ENCODE assay signal across 29 cellular contexts in genomic region chr20:8425802-8426201, GRCh38.
"Had no signal": no experiment of that assay in that cellular context is flagged by ENCODE, and none has a peak within 500 bp of the region (broad histone marks: within the 10 kb centered on the region; RNA-seq: fewer than 3 reads in every experiment).

No MANE protein-coding gene starts in this region.

- H3K27me3 ChIP-seq: brain microvascular endothelial cell, dorsolateral prefrontal cortex had no signal

- H3K36me3 Mint-ChIP-seq: activated naive CD8-positive, alpha-beta T cell had no signal

- H3K4me3 Mint-ChIP-seq: activated CD8-positive, alpha-beta T cell treated with anti-CD3 and anti-CD28 coated beads for 36 hours; activated naive CD8-positive, alpha-beta T cell; activated T-cell treated with anti-CD3 and anti-CD28 coated beads, Interleukin-2, amount 50 U/mL, for 4 hours; activated T-helper 17 cell treated with anti-CD3 and anti-CD28 coated beads, Interleukin-2, amount 50 U/mL, for 72 hours; central memory CD8-positive, alpha-beta T cell; dendritic cell treated with granulocyte-macrophage colony-stimulating factor and Interleukin-4, amounts not matched to agents 40 ng/mL and 50 ng/mL, for 4 days; endodermal cell; T-helper 17 cell; T-helper 2 cell treated with Interferon-gamma antibody and Interleukin-4, amounts not matched to agents 5 μg/mL and 100 μg/mL, for 36 hours had no signal

- H3K27me3 Mint-ChIP-seq: activated CD8-positive, alpha-beta T cell treated with anti-CD3 and anti-CD28 coated beads for 36 hours; activated naive CD8-positive, alpha-beta T cell; activated T-helper 17 cell treated with anti-CD3 and anti-CD28 coated beads, Interleukin-2, amount 50 U/mL, for 72 hours; central memory CD8-positive, alpha-beta T cell; dendritic cell treated with granulocyte-macrophage colony-stimulating factor and Interleukin-4, amounts not matched to agents 40 ng/mL and 50 ng/mL, for 4 days; T-helper 17 cell had no signal

- H3K4me3 ChIP-seq: coronary artery, dorsolateral prefrontal cortex had no signal

- H3K36me3 ChIP-seq: brain microvascular endothelial cell had no signal

- H3K27ac Mint-ChIP-seq: activated CD8-positive, alpha-beta T cell treated with anti-CD3 and anti-CD28 coated beads for 36 hours; activated naive CD8-positive, alpha-beta T cell; activated T-helper 17 cell treated with anti-CD3 and anti-CD28 coated beads, Interleukin-2, amount 50 U/mL, for 72 hours; dendritic cell treated with granulocyte-macrophage colony-stimulating factor and Interleukin-4, amounts not matched to agents 40 ng/mL and 50 ng/mL, for 4 days; endodermal cell; T-helper 17 cell; T-helper 2 cell treated with Interferon-gamma antibody and Interleukin-4, amounts not matched to agents 5 μg/mL and 100 μg/mL, for 36 hours had no signal

- H3K9me3 Mint-ChIP-seq: activated CD8-positive, alpha-beta T cell treated with anti-CD3 and anti-CD28 coated beads for 36 hours; activated T-cell treated with anti-CD3 and anti-CD28 coated beads, Interleukin-2, amount 50 U/mL, for 4 hours; activated T-helper 17 cell treated with anti-CD3 and anti-CD28 coated beads, Interleukin-2, amount 50 U/mL, for 72 hours; central memory CD8-positive, alpha-beta T cell; dendritic cell treated with granulocyte-macrophage colony-stimulating factor and Interleukin-4, amounts not matched to agents 40 ng/mL and 50 ng/mL, for 4 days; endodermal cell; T-helper 2 cell treated with Interferon-gamma antibody and Interleukin-4, amounts not matched to agents 5 μg/mL and 100 μg/mL, for 36 hours had no signal

- ATAC-seq: activated CD8-positive, alpha-beta T cell treated with anti-CD3 and anti-CD28 coated beads for 36 hours; activated T-cell treated with anti-CD3 and anti-CD28 coated beads, Interleukin-2, amount 50 U/mL, for 4 hours; activated T-helper 17 cell treated with anti-CD3 and anti-CD28 coated beads, Interleukin-2, amount 50 U/mL, for 72 hours; esophagus mucosa; T-helper 17 cell had no signal

- H3K27ac ChIP-seq: brain microvascular endothelial cell, coronary artery, dorsolateral prefrontal cortex had no signal

- DNase-seq: activated CD4-positive, alpha-beta T cell treated with anti-CD3 and anti-CD28 coated beads for 1 hour; activated CD4-positive, alpha-beta T cell treated with anti-CD3 and anti-CD28 coated beads for 48 hours; activated CD4-positive, alpha-beta T cell treated with anti-CD3 and anti-CD28 coated beads, Interleukin-2, amount 50 U/mL, for 1 hour; activated CD4-positive, alpha-beta T cell treated with anti-CD3 and anti-CD28 coated beads, Interleukin-2, amount 50 U/mL, for 48 hours; activated CD8-positive, alpha-beta memory T cell treated with anti-CD3 and anti-CD28 coated beads for 24 hours; activated CD8-positive, alpha-beta T cell treated with anti-CD3 and anti-CD28 coated beads for 36 hours; activated effector memory CD4-positive, alpha-beta T cell treated with Interleukin-2 at 50 U/mL for 16 hours; activated gamma-delta T cell treated with Interleukin-2 at 50 U/mL for 16 hours; activated naive CD4-positive, alpha-beta T cell treated with anti-CD3 and anti-CD28 coated beads, Interleukin-2, amount 50 U/mL, for 16 hours; activated naive CD4-positive, alpha-beta T cell treated with Interleukin-2 at 50 U/mL for 16 hours; activated T-cell treated with anti-CD3 and anti-CD28 coated beads, Interleukin-2, amount 50 U/mL, for 4 hours; amniotic stem cell; anterior cingulate cortex; brain microvascular endothelial cell; dorsolateral prefrontal cortex; effector memory CD4-positive, alpha-beta T cell; endodermal cell; foreskin fibroblast; head of caudate nucleus; T-helper 1 cell; T-helper 17 cell; T1000 had no signal
